ENCODE assay signal across 8 cellular contexts in genomic region chr1:100354971-100355394, GRCh38. TPM values are rescaled to one million over a fixed set of nuclear protein-coding genes. Genes with fewer than 3 reads are reported as not detected.
A peak's percentile ranks its signal among the peaks of the same experiment; 100 is the strongest.
DNase-seq lines count a peak whose midpoint lies in the region; ATAC-seq, FAIRE-seq and TF ChIP-seq lines count a peak whose summit lies in the region.

No MANE protein-coding gene starts in this region.

- no peaks in the 10 kb centered on the region for H4K20me1 ChIP-seq in osteoblast (ENCODE audit: insufficient read depth, low read length)

- no peak for FAIRE-seq in frontal cortex (lab: Jason Lieb, UNC)

- H3K27ac ChIP-seq in cardiac muscle cell (peak overlapping the region; percentile 52), right atrium auricular region (peak overlapping the region in 1 of 2 donors; percentile 96), osteoblast (ENCODE audit: low read depth, low read length) (no peak overlapping the region)

- H3K4me1 ChIP-seq in cardiac muscle cell (ENCODE audit: low read depth): peaks cover 27% of the 10 kb centered on the region
- H3K4me1 ChIP-seq in right atrium auricular region: peaks cover 0 to 56% of the 10 kb centered on the region in 2 donors
- H3K4me1 ChIP-seq in osteoblast (ENCODE audit: insufficient read depth, low read length): peaks cover 20% of the 10 kb centered on the region

- DNase-seq in cardiac muscle cell (ENCODE audit: low read depth in 1 of 2, low spot score in 1 of 2) (peak; percentile 18 to 81), right atrium auricular region (ENCODE audit: low spot score) (no peak), OCI-M1 (lab: John Stamatoyannopoulos, UW) (peak; percentile 32), dermis microvascular lymphatic vessel endothelial cell (ENCODE audit: low read depth in 2 of 2) (peak; percentile 12 to 74), osteoblast (ENCODE audit: insufficient read length, low spot score, missing footprints) (peak; percentile 74), frontal cortex (ENCODE audit: low spot score in 2 of 2) (no peak), left lobe of liver (ENCODE audit: low spot score) (no peak)

- H3K4me3 ChIP-seq in cardiac muscle cell (no peak overlapping the region), right atrium auricular region (no peak overlapping the region), osteoblast (ENCODE audit: insufficient read depth, low read length) (no peak overlapping the region)

- no peak for ATAC-seq in left lobe of liver
- no peak for ATAC-seq in HG02970 (IDR thresholded peaks at IDR 0.05; ENCODE audit: low FRiP score, unreplicated experiment)

- H3K79me2 ChIP-seq in osteoblast (ENCODE audit: insufficient read depth, low read length): peaks cover 3% of the 10 kb centered on the region

- H2AFZ ChIP-seq in osteoblast (ENCODE audit: low read length): no peak overlapping the region

- H3K27me3 ChIP-seq in cardiac muscle cell: no peaks in the 10 kb centered on the region
- no peaks in the 10 kb centered on the region for H3K27me3 ChIP-seq in right atrium auricular region
- no peaks in the 10 kb centered on the region for H3K27me3 ChIP-seq in osteoblast (ENCODE audit: insufficient read depth, low read length)

- no peak for TF ChIP-seq CTCF in cardiac muscle cell (IDR thresholded peaks at IDR 0.05; ENCODE audit: low read depth, low read length)
- no peak for TF ChIP-seq CTCF in right atrium auricular region (IDR thresholded peaks at IDR 0.05)
- no peak for TF ChIP-seq CTCF in osteoblast (IDR thresholded peaks at IDR 0.05; ENCODE audit: extremely low read depth, low read depth, low read length)

- H3K36me3 ChIP-seq in cardiac muscle cell: no peaks in the 10 kb centered on the region
- H3K36me3 ChIP-seq in right atrium auricular region: no peaks in the 10 kb centered on the region
- no peaks in the 10 kb centered on the region for H3K36me3 ChIP-seq in osteoblast (ENCODE audit: insufficient read depth, low read length)

- H3K4me2 ChIP-seq in osteoblast (ENCODE audit: insufficient read depth, low read length): no peak overlapping the region

- H3K9me3 ChIP-seq in cardiac muscle cell (ENCODE audit: low read depth) (no peaks in the 10 kb centered on the region), right atrium auricular region (no peaks in the 10 kb centered on the region), osteoblast (ENCODE audit: low read depth, low read length) (no peaks in the 10 kb centered on the region)

RNA-seq across cellular contexts. Expression of gene CDC14A, which starts 2.7 kb away (rescaled TPM):
- total RNA-seq in cardiac muscle cell (16.9 and 18.1 TPM in 2 replicates), right atrium auricular region (1 to 10 TPM; 5.3 to 5.5 TPM), dermis microvascular lymphatic vessel endothelial cell (5.3 and 6.4 TPM in 2 replicates), osteoblast (6.5 and 6.9 TPM in 2 replicates), frontal cortex (2.9 TPM), left lobe of liver (2.2 TPM)
- 9.6 and 14.3 TPM in 2 replicates for polyA plus RNA-seq in cardiac muscle cell

Comparison
In these comparisons a context has a peak if more than half of its experiments do, and no peak if none do; other contexts are left out.
1. DNase-seq: peak in cardiac muscle cell (2 of 2), OCI-M1 (single experiment), dermis microvascular lymphatic vessel endothelial cell (2 of 2) and osteoblast (single experiment); none in right atrium auricular region (single experiment), frontal cortex (0 of 2) and left lobe of liver (single experiment).